ENCODE assay signal across 23 cellular contexts in the genomic region with DNA sequence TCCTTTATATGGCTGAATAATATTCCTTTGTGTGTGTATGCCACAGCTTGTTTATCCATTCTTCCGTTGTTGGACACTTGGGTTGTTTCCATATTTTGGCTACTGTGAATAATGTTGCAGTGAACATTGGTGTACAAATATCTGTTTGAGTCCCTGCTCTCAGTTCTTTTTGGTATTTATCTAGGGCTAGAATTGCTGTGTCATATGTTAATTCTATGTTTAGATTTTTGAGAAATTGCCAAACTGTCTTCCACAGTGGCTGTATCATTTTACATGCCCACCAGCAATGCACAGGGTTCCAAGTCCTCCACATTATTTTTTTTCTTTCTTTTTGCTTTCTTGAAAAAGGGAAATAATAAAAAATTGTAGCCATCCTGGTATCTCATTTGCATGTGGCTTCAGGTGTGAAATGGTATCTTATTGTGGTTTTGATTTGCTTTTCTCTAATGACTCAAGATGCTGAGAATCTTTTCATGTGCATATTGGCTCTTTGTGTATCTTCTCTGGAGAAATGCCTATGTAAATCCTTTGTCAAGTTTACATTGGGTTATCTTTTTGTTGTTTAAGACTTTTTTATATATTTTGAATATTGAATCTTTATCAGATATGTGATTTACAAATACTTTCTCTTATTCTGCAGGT.
DNase-seq lines count a peak whose midpoint lies in the region; ATAC-seq, FAIRE-seq and TF ChIP-seq lines count a peak whose summit lies in the region.
"Had no signal": no experiment of that assay in that cellular context is flagged by ENCODE, and none has a peak within 500 bp of the region (broad histone marks: within the 10 kb centered on the region; RNA-seq: fewer than 3 reads in every experiment).

No MANE protein-coding gene starts in this region.

- TF ChIP-seq EP300 in K562 (IDR thresholded peaks at IDR 0.05; ENCODE audit: low read length), result no peak

- H4K20me1 ChIP-seq in K562 (replicated peaks; ENCODE audit: control insufficient read depth, insufficient read depth, low read length), result no peaks in the 10 kb centered on the region; the same call in 1 of the 2 replicates

- in situ Hi-C loops in K562 (cut with MboI) (no loop called here), gastrocnemius medialis (cut with MboI; ENCODE audit: low sequenced_read_pairs in 4 of 4) (no loop called here)

- CTCF ChIA-PET in K562 (lab: Yijun Ruan, JAX; ENCODE audit: low intra/inter-chr PET ratio), result no interaction called here

- H3K9me3 ChIP-seq in left ventricle myocardium inferior (replicated peaks) (no peaks in the 10 kb centered on the region), right cardiac atrium (ENCODE audit: control insufficient read depth, low read length) (no peaks in the 10 kb centered on the region), K562 (replicated peaks; ENCODE audit: control insufficient read depth, insufficient read depth, low read depth, low read length) (no peaks in the 10 kb centered on the region), gastrocnemius medialis (no peaks in the 10 kb centered on the region), ascending aorta (peaks cover 0 to 5% of the 10 kb centered on the region in 2 donors)
- H3K9me3 ChIP-seq: transverse colon had no signal

- H3K4me1 ChIP-seq in left ventricle myocardium inferior, result peaks cover 79% of the 10 kb centered on the region
- peaks cover 1% of the 10 kb centered on the region for H3K4me1 ChIP-seq in right cardiac atrium (ENCODE audit: control insufficient read depth, insufficient read depth, low read length)
- peaks cover under 1 to 5% of the 10 kb centered on the region in 2 experiments; a peak in 3 of 5 replicates for H3K4me1 ChIP-seq in K562 (replicated peaks in 1 of 2; ENCODE audit: control insufficient read depth in 2 of 2, insufficient read depth in 2 of 2, low read length in 2 of 2)
- H3K4me1 ChIP-seq in gastrocnemius medialis, result peaks cover 40 to 49% of the 10 kb centered on the region in 2 donors
- peaks cover 0 to 14% of the 10 kb centered on the region in 2 donors for H3K4me1 ChIP-seq in ascending aorta

- H3K9ac ChIP-seq in K562 (ENCODE audit: insufficient read depth in 1 of 2, low read depth in 2 of 2, low read length in 2 of 2), result no peak overlapping the region
- H3K9ac ChIP-seq: BLaER1 had no signal

- intact Hi-C loops in left ventricle myocardium inferior (cut with micrococcal nuclease), result no loop called here
- intact Hi-C loops in right cardiac atrium (cut with DNase I), result no loop called here
- intact Hi-C loops in K562 (cut with micrococcal nuclease), result no loop called here
- intact Hi-C loops in gastrocnemius medialis (cut with DNase I; ENCODE audit: low total_unique reads), result no loop called here
- intact Hi-C loops in ascending aorta (cut with DNase I), result no loop called here

- H3K4me2 ChIP-seq in K562 (ENCODE audit: insufficient read depth, low read length), result no peak overlapping the region
- H3K4me2 ChIP-seq: BLaER1 had no signal

- TF ChIP-seq POLR2A in K562 (conservative IDR thresholded peaks at IDR 0.05) (no peak), gastrocnemius medialis (IDR thresholded peaks at IDR 0.05) (no peak)

- peaks cover 3% of the 10 kb centered on the region for H3K9me1 ChIP-seq in K562 (ENCODE audit: control insufficient read depth, insufficient read depth, low read length)

- 56% methylated on average over 1 of the region's 1 CpG for WGBS in right cardiac atrium
- WGBS in K562 (ENCODE audit: insufficient coverage, low coverage, missing lambda C conversion rate), result 71% methylated on average over 1 of the region's 1 CpG

- TF ChIP-seq RAD21 in K562 (CRISPR knock-in tag; conservative IDR thresholded peaks at IDR 0.05 in 1 of 2, IDR thresholded peaks at IDR 0.05 in 1 of 2), result no peak

- H3K27ac ChIP-seq in left ventricle myocardium inferior (replicated peaks) (peak overlapping the region; percentile 91), right cardiac atrium (ENCODE audit: low read length) (no peak overlapping the region), K562 (ENCODE audit: extremely low read depth, low read depth, low read length) (no peak overlapping the region), gastrocnemius medialis (peak overlapping the region; percentile 1 to 70 (median 16)), ascending aorta (no peak overlapping the region)
- H3K27ac ChIP-seq: BLaER1, transverse colon had no signal

- ATAC-seq in right cardiac atrium, result no peak
- ATAC-seq in HG03175 (IDR thresholded peaks at IDR 0.05; ENCODE audit: unreplicated experiment), result peak; percentile 83
- no peak for ATAC-seq in K562
- no peak for ATAC-seq in gastrocnemius medialis
- ATAC-seq: stimulated activated naive B cell treated with anti-CD40 and anti-IgM and Interleukin-4, amounts not matched to agents 10 μg/mL and 1 μg/mL and 100 μg/mL, for 72 hours had no signal

- FAIRE-seq in K562 (lab: Jason Lieb, UNC), result peak; percentile 19
- FAIRE-seq: astrocyte had no signal

- no peak for DNase-seq in left ventricle myocardium inferior
- DNase-seq in right cardiac atrium, result no peak
- DNase-seq in K562 (ENCODE audit: extremely low read depth in 1 of 4, low spot score in 3 of 4), result no peak
- DNase-seq in gastrocnemius medialis, result no peak
- no peak for DNase-seq in activated CD4-positive, alpha-beta T cell treated with anti-CD3 and anti-CD28 coated beads, Interleukin-2, amount 50 U/mL, for 48 hours
- DNase-seq in ascending aorta (ENCODE audit: low spot score in 2 of 2), result no peak
- DNase-seq in SHP77 (lab: John Stamatoyannopoulos, UW), result no peak
- DNase-seq: activated CD4-positive, alpha-beta T cell treated with anti-CD3 and anti-CD28 coated beads, Interleukin-2, amount 50 U/mL, for 1 hour; activated naive CD4-positive, alpha-beta T cell treated with Interleukin-2 at 50 U/mL for 16 hours; activated T-cell treated with anti-CD3 and anti-CD28 coated beads for 4 hours; Calu3; KG1; midbrain; NCI-H2081; NCI-H69; OCI-M1; retina; SIG-M5; stimulated activated naive B cell treated with anti-CD40 and anti-IgM and Interleukin-4, amounts not matched to agents 10 μg/mL and 1 μg/mL and 100 μg/mL, for 72 hours; transverse colon had no signal

- POLR2A ChIA-PET in K562 (lab: Yijun Ruan, JAX), result no interaction called here

- no peak overlapping the region for H2AFZ ChIP-seq in K562 (ENCODE audit: low read depth, low read length)

- H3K4me3 ChIP-seq in left ventricle myocardium inferior, result no peak overlapping the region
- H3K4me3 ChIP-seq in right cardiac atrium (ENCODE audit: low read length), result no peak overlapping the region
- no peak overlapping the region for H3K4me3 ChIP-seq in K562
- H3K4me3 ChIP-seq in gastrocnemius medialis, result no peak overlapping the region
- H3K4me3 ChIP-seq in ascending aorta, result no peak overlapping the region
- H3K4me3 ChIP-seq: BLaER1, transverse colon had no signal

- no peaks in the 10 kb centered on the region for H3K36me3 ChIP-seq in left ventricle myocardium inferior
- H3K36me3 ChIP-seq in K562 (ENCODE audit: control insufficient read depth, insufficient read depth, low read length), result no peaks in the 10 kb centered on the region
- no peaks in the 10 kb centered on the region for H3K36me3 ChIP-seq in gastrocnemius medialis
- H3K36me3 ChIP-seq in ascending aorta, result no peaks in the 10 kb centered on the region
- H3K36me3 ChIP-seq: BLaER1, transverse colon had no signal

- H3K79me2 ChIP-seq in K562 (ENCODE audit: control insufficient read depth, insufficient read depth, low read length), result peaks cover 5% of the 10 kb centered on the region; the same call in 1 of the 3 replicates

- TF ChIP-seq CTCF in left ventricle myocardium inferior (IDR thresholded peaks at IDR 0.05; ENCODE audit: borderline replicate concordance) (no peak), K562 (IDR thresholded peaks at IDR 0.05 in 2 of 3, conservative IDR thresholded peaks at IDR 0.05 in 1 of 3; ENCODE audit: insufficient read depth in 2 of 3, low read depth in 1 of 3, low read length in 3 of 3) (no peak), gastrocnemius medialis (IDR thresholded peaks at IDR 0.05 in 4 of 5, conservative IDR thresholded peaks at IDR 0.05 in 1 of 5) (no peak), ascending aorta (IDR thresholded peaks at IDR 0.05) (no peak)

- H3K27me3 ChIP-seq in left ventricle myocardium inferior (ENCODE audit: low read depth) (no peaks in the 10 kb centered on the region), right cardiac atrium (ENCODE audit: control insufficient read depth, insufficient read depth) (no peaks in the 10 kb centered on the region), K562 (ENCODE audit: control insufficient read depth in 2 of 2, insufficient read depth in 2 of 2, low read length in 2 of 2) (no peaks in the 10 kb centered on the region), gastrocnemius medialis (no peaks in the 10 kb centered on the region), ascending aorta (no peaks in the 10 kb centered on the region)
- H3K27me3 ChIP-seq: BLaER1, transverse colon had no signal

- BruUV-seq in K562 (replicated peaks; lab: Mats Ljungman, UMichigan), result no TSS peak

TF ChIP-seq in K562, 482 proteins besides CTCF, POLR2A, EP300 and RAD21:
- no peak for TF ChIP-seq CC2D1A (IDR thresholded peaks at IDR 0.05)
- TF ChIP-seq C11orf30 (IDR thresholded peaks at IDR 0.05; ENCODE audit: low read depth), result peak; percentile 55
- peak; percentile 52 for TF ChIP-seq ZNF316 (IDR thresholded peaks at IDR 0.05)
- no peak for TF ChIP-seq MEF2D (tag; conservative IDR thresholded peaks at IDR 0.05; ENCODE audit: low read depth)
- no peak for TF ChIP-seq ZNF696 (CRISPR knock-in tag; conservative IDR thresholded peaks at IDR 0.05)
- TF ChIP-seq NFE2 (IDR thresholded peaks at IDR 0.05; ENCODE audit: low read depth), result peak; percentile 34; the same call in 1 of the 2 replicates

Comparison
In these comparisons a context has a peak if more than half of its experiments do, and no peak if none do; other contexts are left out.
1. H3K27ac ChIP-seq: peak in left ventricle myocardium inferior (single experiment) and gastrocnemius medialis (4 of 4); none in right cardiac atrium (single experiment), K562 (single experiment) and ascending aorta (0 of 2).